ENCODE assay signal across 1 cellular context in the genomic region with DNA sequence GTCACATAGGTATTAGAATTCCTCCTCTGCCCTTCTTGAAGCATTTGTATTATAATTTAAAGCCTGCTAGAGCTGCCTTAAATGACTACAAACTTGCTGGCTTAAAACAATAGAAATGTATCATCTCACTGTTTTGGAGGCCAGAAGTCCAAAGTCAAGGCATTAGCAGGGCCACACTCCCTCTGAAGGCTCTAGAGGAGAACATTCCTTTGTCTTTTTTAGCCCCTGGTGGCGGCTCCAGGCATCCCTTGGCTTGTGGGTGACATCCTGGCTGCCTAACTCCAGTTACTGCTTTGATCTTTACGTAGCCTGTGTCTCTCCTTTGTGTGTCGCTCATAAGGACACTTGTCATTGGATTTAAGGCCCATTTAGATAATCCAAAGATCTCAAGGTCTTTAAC.
TF ChIP-seq lines count a peak whose summit lies in the region.

No MANE protein-coding gene starts in this region.

TF ChIP-seq in SK-N-SH treated with all-trans-retinoic acid at 6 μM for 48 hours, 23 proteins besides CTCF, POLR2A, EP300 and RAD21 (continued from another document):
- TF ChIP-seq, protein P1, sequence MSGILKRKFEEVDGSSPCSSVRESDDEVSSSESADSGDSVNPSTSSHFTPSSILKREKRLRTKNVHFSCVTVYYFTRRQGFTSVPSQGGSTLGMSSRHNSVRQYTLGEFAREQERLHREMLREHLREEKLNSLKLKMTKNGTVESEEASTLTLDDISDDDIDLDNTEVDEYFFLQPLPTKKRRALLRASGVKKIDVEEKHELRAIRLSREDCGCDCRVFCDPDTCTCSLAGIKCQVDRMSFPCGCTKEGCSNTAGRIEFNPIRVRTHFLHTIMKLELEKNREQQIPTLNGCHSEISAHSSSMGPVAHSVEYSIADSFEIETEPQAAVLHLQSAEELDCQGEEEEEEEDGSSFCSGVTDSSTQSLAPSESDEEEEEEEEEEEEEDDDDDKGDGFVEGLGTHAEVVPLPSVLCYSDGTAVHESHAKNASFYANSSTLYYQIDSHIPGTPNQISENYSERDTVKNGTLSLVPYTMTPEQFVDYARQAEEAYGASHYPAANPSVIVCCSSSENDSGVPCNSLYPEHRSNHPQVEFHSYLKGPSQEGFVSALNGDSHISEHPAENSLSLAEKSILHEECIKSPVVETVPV (CRISPR knock-in tag; IDR thresholded peaks at IDR 0.05) = no peak
- TF ChIP-seq ISL1 (CRISPR knock-in tag; IDR thresholded peaks at IDR 0.05) = no peak
- no peak for TF ChIP-seq TOX (CRISPR knock-in tag; IDR thresholded peaks at IDR 0.05; ENCODE audit: borderline replicate concordance)
- TF ChIP-seq ZNF565 (CRISPR knock-in tag; conservative IDR thresholded peaks at IDR 0.05; ENCODE audit: low read depth) = no peak
